15 cellular contexts compared by ENCODE assay signal in genomic region chr9:68574150-68574549, GRCh38. TPM values are rescaled to one million over a fixed set of nuclear protein-coding genes. Genes with fewer than 3 reads are reported as not detected.
DNase-seq lines count a peak whose midpoint lies in the region; ATAC-seq and TF ChIP-seq lines count a peak whose summit lies in the region.
"Had no signal": no experiment of that assay in that cellular context is flagged by ENCODE, and none has a peak within 500 bp of the region (broad histone marks: within the 10 kb centered on the region; RNA-seq: fewer than 3 reads in every experiment).

No MANE protein-coding gene starts in this region.

- ATAC-seq in psoas muscle = peak in 1 of 4 donors; percentile 41
- ATAC-seq in HG03045 (IDR thresholded peaks at IDR 0.05; ENCODE audit: unreplicated experiment) = no peak
- ATAC-seq: body of pancreas had no signal

- H3K9me3 Mint-ChIP-seq in activated CD4-positive, alpha-beta T cell treated with anti-CD3 and anti-CD28 coated beads, Interleukin-2, amount 10 ng/mL, durations not matched to agents 7 days and 5 days = peaks cover 8% of the 10 kb centered on the region

- DNase-seq in NCI-H1694 treated with DMSO at 0.1 percent for 48 hours (lab: John Stamatoyannopoulos, UW) = peak; percentile 33
- DNase-seq in NCI-H1694 (lab: John Stamatoyannopoulos, UW) = no peak
- DNase-seq in cardiac fibroblast (ENCODE audit: low read depth in 2 of 2) = peak in 1 of 2 donors; percentile 19
- no peak for DNase-seq in psoas muscle
- DNase-seq in NCI-H1436 treated with DMSO at 0.1 percent for 48 hours (lab: John Stamatoyannopoulos, UW) = no peak
- no peak for DNase-seq in activated CD4-positive, alpha-beta T cell treated with anti-CD3 and anti-CD28 coated beads, Interleukin-2, amount 10 ng/mL, durations not matched to agents 7 days and 5 days
- DNase-seq: activated effector memory CD4-positive, alpha-beta T cell treated with Interleukin-2 at 50 U/mL for 16 hours; body of pancreas; NCI-H2029 treated with DMSO at 0.1 percent for 48 hours; thyroid gland had no signal

- H3K9ac ChIP-seq in KMS-11 = no peak overlapping the region

- CTCF ChIA-PET in activated CD4-positive, alpha-beta T cell treated with anti-CD3 and anti-CD28 coated beads, Interleukin-2, amount 10 ng/mL, durations not matched to agents 7 days and 5 days (lab: Charles Lee) = no interaction called here

- no peaks in the 10 kb centered on the region for H3K9me3 ChIP-seq in psoas muscle
- H3K9me3 ChIP-seq: body of pancreas, thyroid gland had no signal

- H3K4me1 ChIP-seq in KMS-11 (ENCODE audit: low read depth, poor library complexity, severe bottlenecking) (peaks cover 21% of the 10 kb centered on the region), psoas muscle (no peaks in the 10 kb centered on the region)
- H3K4me1 ChIP-seq: body of pancreas, thyroid gland had no signal

- POLR2A ChIA-PET in activated CD4-positive, alpha-beta T cell treated with anti-CD3 and anti-CD28 coated beads, Interleukin-2, amount 10 ng/mL, durations not matched to agents 7 days and 5 days (lab: Charles Lee) = no interaction called here

- H3K4me1 Mint-ChIP-seq in activated CD4-positive, alpha-beta T cell treated with anti-CD3 and anti-CD28 coated beads, Interleukin-2, amount 10 ng/mL, durations not matched to agents 7 days and 5 days = no peaks in the 10 kb centered on the region

- peak; percentile 27; the same call in 1 of the 2 replicates for TF ChIP-seq CTCF in KMS-11 (conservative IDR thresholded peaks at IDR 0.05; ENCODE audit: low read depth, low read length)
- TF ChIP-seq CTCF in cardiac fibroblast (IDR thresholded peaks at IDR 0.05; ENCODE audit: low read depth, low read length) = peak; percentile 18
- TF ChIP-seq CTCF in psoas muscle (IDR thresholded peaks at IDR 0.05) = peak; percentile 32

- no peaks in the 10 kb centered on the region for H3K27me3 ChIP-seq in KMS-11 (ENCODE audit: insufficient read depth, low read depth)
- H3K27me3 ChIP-seq in psoas muscle (ENCODE audit: insufficient read depth in 3 of 3, low read length in 2 of 3) = no peaks in the 10 kb centered on the region
- H3K27me3 ChIP-seq: body of pancreas, thyroid gland had no signal

- no peak overlapping the region for H2AFZ ChIP-seq in KMS-11 (ENCODE audit: low read depth)

- H3K4me2 ChIP-seq in KMS-11 = no peak overlapping the region

- H3K4me3 ChIP-seq in KMS-11 (IDR thresholded peaks at IDR 0.05; ENCODE audit: insufficient read depth, low read depth, low read length) (no peak overlapping the region), cardiac fibroblast (replicated peaks in 1 of 2; ENCODE audit: low read depth in 2 of 2, low read length in 2 of 2) (no peak overlapping the region), psoas muscle (no peak overlapping the region)
- H3K4me3 ChIP-seq: body of pancreas, thyroid gland had no signal

- H4K20me1 ChIP-seq in KMS-11 (ENCODE audit: insufficient read depth) = no peaks in the 10 kb centered on the region

- intact Hi-C loops in psoas muscle (cut with DNase I) = no loop called here

- H3K79me2 ChIP-seq in KMS-11 (ENCODE audit: insufficient read depth, low read depth) = no peaks in the 10 kb centered on the region

- WGBS in psoas muscle, 3 donors = 57 to 63% (median 61%) methylated on average over 3 of the region's 3 CpGs

- no peak overlapping the region for H3K4me3 Mint-ChIP-seq in activated CD4-positive, alpha-beta T cell treated with anti-CD3 and anti-CD28 coated beads, Interleukin-2, amount 10 ng/mL, durations not matched to agents 7 days and 5 days
- H3K4me3 Mint-ChIP-seq: IgD-negative memory B cell; T-helper 1 cell treated with Interleukin-12 subunit alpha and Interleukin-12 subunit beta and Interleukin-4 antibody, amounts not matched to agents 30 μg/mL and 1 μg/mL, for 36 hours had no signal

- peaks cover 8% of the 10 kb centered on the region for H3K27me3 Mint-ChIP-seq in activated CD4-positive, alpha-beta T cell treated with anti-CD3 and anti-CD28 coated beads, Interleukin-2, amount 10 ng/mL, durations not matched to agents 7 days and 5 days
- H3K27me3 Mint-ChIP-seq: IgD-negative memory B cell had no signal

- no peaks in the 10 kb centered on the region for H3K36me3 Mint-ChIP-seq in activated CD4-positive, alpha-beta T cell treated with anti-CD3 and anti-CD28 coated beads, Interleukin-2, amount 10 ng/mL, durations not matched to agents 7 days and 5 days (ENCODE audit: low read depth)

- H3K36me3 ChIP-seq in KMS-11 (ENCODE audit: insufficient read depth) (no peaks in the 10 kb centered on the region), psoas muscle (ENCODE audit: insufficient read depth in 1 of 2, low read depth in 1 of 2) (no peaks in the 10 kb centered on the region)
- H3K36me3 ChIP-seq: thyroid gland had no signal

- H3K27ac ChIP-seq in KMS-11 (no peak overlapping the region), psoas muscle (no peak overlapping the region)
- H3K27ac ChIP-seq: body of pancreas, thyroid gland had no signal

- H3K27ac Mint-ChIP-seq in activated CD4-positive, alpha-beta T cell treated with anti-CD3 and anti-CD28 coated beads, Interleukin-2, amount 10 ng/mL, durations not matched to agents 7 days and 5 days = no peak overlapping the region
- H3K27ac Mint-ChIP-seq: IgD-negative memory B cell; T-helper 1 cell treated with Interleukin-12 subunit alpha and Interleukin-12 subunit beta and Interleukin-4 antibody, amounts not matched to agents 30 μg/mL and 1 μg/mL, for 36 hours had no signal

RNA-seq across cellular contexts. Expression of gene TMEM252, which starts 33.5 kb away (rescaled TPM):
- total RNA-seq in psoas muscle = not detected
- not detected for polyA plus RNA-seq in psoas muscle
- total RNA-seq in activated CD4-positive, alpha-beta T cell treated with anti-CD3 and anti-CD28 coated beads, Interleukin-2, amount 10 ng/mL, durations not matched to agents 7 days and 5 days = not detected
- total RNA-seq: body of pancreas, myocyte, thyroid gland had no signal
- polyA plus RNA-seq: IgD-negative memory B cell had no signal
